7 cellular contexts compared by ENCODE assay signal in genomic region chr2:225040862-225041209, GRCh38. TPM values are rescaled to one million over a fixed set of nuclear protein-coding genes. Genes with fewer than 3 reads are reported as not detected.
A peak's percentile ranks its signal among the peaks of the same experiment; 100 is the strongest.
DNase-seq lines count a peak whose midpoint lies in the region; ATAC-seq, FAIRE-seq and TF ChIP-seq lines count a peak whose summit lies in the region.

No MANE protein-coding gene starts in this region.

- peak overlapping the region in 2 of 3 experiments; percentile 29 to 50 for H3K4me3 ChIP-seq in endothelial cell of umbilical vein (replicated peaks in 1 of 3; ENCODE audit: insufficient read depth in 1 of 3, low read depth in 1 of 3, low read length in 3 of 3)

- intact Hi-C loops in activated CD4-positive, alpha-beta T cell treated with anti-CD3 and anti-CD28 coated beads for 36 hours (cut with DNase I, micrococcal nuclease) = loop anchor here (1.0 to 5.0 kb wide), 8 partner anchors 30 to 1796 kb away; partner anchors contain the start of genes CUL3 (in 1 of the 2) and RHBDD1 (in 1 of the 2)
- intact Hi-C loops in endothelial cell of umbilical vein (cut with micrococcal nuclease) = no loop called here

- CTCF ChIA-PET in activated CD4-positive, alpha-beta T cell treated with anti-CD3 and anti-CD28 coated beads for 36 hours (lab: Charles Lee) = interaction anchor here (1.0 to 5.0 kb wide), 8 partner anchors 8 to 113 kb away, joined by 3 to 33 read pairs (median 6); no protein-coding TSS in a partner anchor
- CTCF ChIA-PET in endothelial cell of umbilical vein (lab: Charles Lee) = interaction anchor here (0.6 to 1.5 kb wide), 4 partner anchors 9 to 100 kb away, joined by 3 to 5 read pairs (median 3); no protein-coding TSS in a partner anchor

- ATAC-seq in GM19035 (IDR thresholded peaks at IDR 0.05; ENCODE audit: unreplicated experiment) = peak; percentile 15
- peak; percentile 27 for ATAC-seq in HG03097 (IDR thresholded peaks at IDR 0.05; ENCODE audit: low FRiP score, unreplicated experiment)
- peak; percentile 45 for ATAC-seq in activated CD4-positive, alpha-beta T cell treated with anti-CD3 and anti-CD28 coated beads for 36 hours

- H3K36me3 ChIP-seq in endothelial cell of umbilical vein (ENCODE audit: control insufficient read depth in 2 of 2, extremely low read depth in 1 of 2, insufficient read depth in 2 of 2, low read length in 2 of 2) = no peaks in the 10 kb centered on the region

- H3K9me3 Mint-ChIP-seq in activated CD4-positive, alpha-beta T cell treated with anti-CD3 and anti-CD28 coated beads for 36 hours (ENCODE audit: low read depth) = no peaks in the 10 kb centered on the region

- H3K27me3 Mint-ChIP-seq in activated CD4-positive, alpha-beta T cell treated with anti-CD3 and anti-CD28 coated beads for 36 hours = peaks cover 3% of the 10 kb centered on the region

- FAIRE-seq in endothelial cell of umbilical vein (lab: Jason Lieb, UNC) = peak; percentile 52

- no peaks in the 10 kb centered on the region for H3K9me1 ChIP-seq in endothelial cell of umbilical vein (replicated peaks; ENCODE audit: control insufficient read depth, extremely low read depth, insufficient read depth, low read length)

- peak overlapping the region; percentile 97 for H3K4me3 Mint-ChIP-seq in activated CD4-positive, alpha-beta T cell treated with anti-CD3 and anti-CD28 coated beads for 36 hours

- TF ChIP-seq POLR2A in endothelial cell of umbilical vein (IDR thresholded peaks at IDR 0.05; ENCODE audit: low read depth, low read length) = no peak

- H3K27me3 ChIP-seq in endothelial cell of umbilical vein (ENCODE audit: control insufficient read depth in 2 of 2, insufficient read depth in 2 of 2, low read length in 2 of 2) = peaks cover 25 to 35% of the 10 kb centered on the region in 2 experiments

- no peak for TF ChIP-seq CTCF in endothelial cell of umbilical vein (IDR thresholded peaks at IDR 0.05; ENCODE audit: extremely low read depth in 1 of 2, insufficient read depth in 1 of 2, low read depth in 1 of 2, low read length in 2 of 2)

- no peaks in the 10 kb centered on the region for H3K9me3 ChIP-seq in endothelial cell of umbilical vein (replicated peaks; ENCODE audit: control insufficient read depth, insufficient read depth, low read length)

- peaks cover 28% of the 10 kb centered on the region for H3K36me3 Mint-ChIP-seq in activated CD4-positive, alpha-beta T cell treated with anti-CD3 and anti-CD28 coated beads for 36 hours (ENCODE audit: low read depth)

- H3K27ac Mint-ChIP-seq in activated CD4-positive, alpha-beta T cell treated with anti-CD3 and anti-CD28 coated beads for 36 hours = peak overlapping the region; percentile 98

- H3K4me1 Mint-ChIP-seq in activated CD4-positive, alpha-beta T cell treated with anti-CD3 and anti-CD28 coated beads for 36 hours = peaks cover 63% of the 10 kb centered on the region

- dilution Hi-C loops in endothelial cell of umbilical vein (cut with MboI; ENCODE audit: extremely low pct_ligation_motif_present, low sequenced_read_pairs) = no loop called here

- H3K27ac ChIP-seq in endothelial cell of umbilical vein (ENCODE audit: insufficient read depth, low read depth, low read length) = no peak overlapping the region

- peak; percentile 69 for DNase-seq in activated CD4-positive, alpha-beta T cell treated with anti-CD3 and anti-CD28 coated beads for 36 hours
- no peak for DNase-seq in endothelial cell of umbilical vein (ENCODE audit: low read depth, low spot score)
- DNase-seq in nucleus accumbens (lab: John Stamatoyannopoulos, UW) = peak in 38 of 56 donors; percentile 12 to 78 (median 54)
- no peak for DNase-seq in NCI-H1930 (lab: John Stamatoyannopoulos, UW)
- no peak for DNase-seq in NCI-H1694 treated with DMSO at 0.1 percent for 48 hours (lab: John Stamatoyannopoulos, UW)

- no peak overlapping the region for H2AFZ ChIP-seq in endothelial cell of umbilical vein (ENCODE audit: low read depth, low read length)

- no peak overlapping the region for H3K9ac ChIP-seq in endothelial cell of umbilical vein (replicated peaks; ENCODE audit: extremely low read depth, insufficient read depth, low read length)

- H3K79me2 ChIP-seq in endothelial cell of umbilical vein (ENCODE audit: control insufficient read depth, insufficient read depth, low read length) = no peaks in the 10 kb centered on the region

- BruUV-seq in endothelial cell of umbilical vein (replicated peaks; lab: Mats Ljungman, UMichigan) = no TSS peak

- no peaks in the 10 kb centered on the region for H4K20me1 ChIP-seq in endothelial cell of umbilical vein (replicated peaks; ENCODE audit: control insufficient read depth, extremely low read depth, insufficient read depth, low read length)

- peak overlapping the region; percentile 81 for H3K4me2 ChIP-seq in endothelial cell of umbilical vein (ENCODE audit: insufficient read depth, low read length)

- POLR2A ChIA-PET in activated CD4-positive, alpha-beta T cell treated with anti-CD3 and anti-CD28 coated beads for 36 hours (lab: Charles Lee) = interaction anchor here (0.8 to 1.5 kb wide), 3 partner anchors 12 to 115 kb away, joined by 3 to 5 read pairs (median 3); no protein-coding TSS in a partner anchor
- POLR2A ChIA-PET in endothelial cell of umbilical vein (lab: Charles Lee) = no interaction called here

- H3K4me1 ChIP-seq in endothelial cell of umbilical vein (ENCODE audit: control insufficient read depth, extremely low read depth, insufficient read depth, low read length) = peaks cover 6% of the 10 kb centered on the region

TF ChIP-seq in endothelial cell of umbilical vein, 7 proteins besides CTCF, POLR2A, EP300 and RAD21:
- no peak for TF ChIP-seq MAX (IDR thresholded peaks at IDR 0.05; ENCODE audit: insufficient read depth, insufficient read length)

RNA-seq across cellular contexts. Expression of gene DOCK10, which starts 1.4 kb away (rescaled TPM):
- 100 to 1,000 TPM; 177 to 196 TPM for total RNA-seq in activated CD4-positive, alpha-beta T cell treated with anti-CD3 and anti-CD28 coated beads for 36 hours
- 19.4 and 23.0 TPM in 2 replicates for total RNA-seq in endothelial cell of umbilical vein
- 5.8 and 6.1 TPM in 2 replicates for polyA plus RNA-seq in endothelial cell of umbilical vein
- 12.7 and 14.3 TPM in 2 replicates for polyA plus RNA-seq in endothelial cell of umbilical vein (2011; cell fraction: cytosol; rRNA removed)
- 25.6 and 36.2 TPM in 2 replicates for polyA plus RNA-seq in endothelial cell of umbilical vein (2011; cell fraction: nucleus; rRNA removed)
- polyA plus RNA-seq in endothelial cell of umbilical vein (2012) = 13.3 and 26.3 TPM in 2 replicates
- polyA minus RNA-seq in endothelial cell of umbilical vein = 17.8 and 30.8 TPM in 2 replicates
- not detected for polyA minus RNA-seq in endothelial cell of umbilical vein (2011; cell fraction: cytosol; rRNA and poly(A)+ RNA removed)
- polyA minus RNA-seq in endothelial cell of umbilical vein (2011; cell fraction: nucleus; rRNA and poly(A)+ RNA removed) = 41.4 and 78.5 TPM in 2 replicates

Comparison
In these comparisons a context has a peak if more than half of its experiments do, and no peak if none do; other contexts are left out.
1. DNase-seq: peak in activated CD4-positive, alpha-beta T cell treated with anti-CD3 and anti-CD28 coated beads for 36 hours (single experiment) and nucleus accumbens (38 of 56); none in endothelial cell of umbilical vein (single experiment), NCI-H1930 (0 of 2) and NCI-H1694 treated with DMSO at 0.1 percent for 48 hours (single experiment).
2. Peak in every context shown above with its lines, with median percentiles within 50 percentile points of each other: ATAC-seq.